Comparison of ENCODE assay signal across 15 cellular contexts in the genomic region with DNA sequence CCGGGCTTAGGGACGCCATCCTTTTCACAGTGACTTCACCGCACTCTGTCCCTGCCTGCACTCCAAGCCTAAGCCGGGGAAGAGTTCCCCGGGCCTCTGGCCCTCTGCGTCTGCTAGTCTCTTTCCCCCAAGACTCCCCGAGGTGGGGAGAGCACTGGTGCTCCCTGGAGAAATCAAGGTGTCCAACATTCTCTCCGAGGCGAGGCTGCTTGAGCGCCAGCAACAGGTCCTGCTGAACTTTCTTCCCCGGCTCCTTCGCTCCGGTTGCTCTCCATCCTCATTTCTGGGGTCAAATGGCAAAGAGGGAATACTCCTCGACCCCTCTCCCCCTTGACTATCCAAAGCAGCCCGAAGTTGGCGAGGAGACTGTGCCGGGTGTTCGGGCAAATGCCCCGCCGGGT. TPM values are rescaled to one million over a fixed set of nuclear protein-coding genes. Genes with fewer than 3 reads are reported as not detected.
DNase-seq lines count a peak whose midpoint lies in the region; FAIRE-seq and TF ChIP-seq lines count a peak whose summit lies in the region.
"Had no signal": no experiment of that assay in that cellular context is flagged by ENCODE, and none has a peak within 500 bp of the region (broad histone marks: within the 10 kb centered on the region; RNA-seq: fewer than 3 reads in every experiment).

No MANE protein-coding gene starts in this region.

- no peak overlapping the region for H2BK15ac ChIP-seq in H9 (ENCODE audit: low read depth, low read length)

- POLR2A ChIA-PET in OCI-LY7 (lab: Charles Lee) = no interaction called here
- POLR2A ChIA-PET in activated CD4-positive, alpha-beta memory T cell treated with anti-CD3 and anti-CD28 coated beads, Interleukin-2, amount 10 ng/mL, durations not matched to agents 7 days and 5 days (lab: Charles Lee) = no interaction called here

- intact Hi-C loops in colonic mucosa (cut with DNase I) = loop anchor here (5.0 to 10.0 kb wide), 2 partner anchors 878 to 1395 kb away; no protein-coding TSS in a partner anchor
- intact Hi-C loops in kidney (cut with DNase I) = no loop called here
- intact Hi-C loops in OCI-LY7 (cut with micrococcal nuclease; ENCODE audit: unreplicated experiment) = no loop called here

- H4K5ac ChIP-seq in H9 (ENCODE audit: insufficient read length, low read depth, low read length) = no peak overlapping the region

- H3K23ac ChIP-seq in H9 (ENCODE audit: insufficient read length, low read depth, low read length) = no peak overlapping the region

- no peaks in the 10 kb centered on the region for H3K79me2 ChIP-seq in H9 (ENCODE audit: insufficient read depth, low read length)
- no peaks in the 10 kb centered on the region for H3K79me2 ChIP-seq in smooth muscle cell (ENCODE audit: low read depth)
- no peaks in the 10 kb centered on the region for H3K79me2 ChIP-seq in OCI-LY7 (ENCODE audit: insufficient read depth, low read depth, low read length)

- H3K14ac ChIP-seq in H9 (ENCODE audit: insufficient read depth, low read length) = no peak overlapping the region

- TF ChIP-seq CTCF in H9 (conservative IDR thresholded peaks at IDR 0.05) (no peak), colonic mucosa (IDR thresholded peaks at IDR 0.05) (no peak), kidney (IDR thresholded peaks at IDR 0.05; ENCODE audit: borderline replicate concordance, extremely low read depth, insufficient read depth) (no peak), smooth muscle cell (IDR thresholded peaks at IDR 0.05; ENCODE audit: borderline replicate concordance, insufficient read depth, poor library complexity, severe bottlenecking) (no peak), OCI-LY7 (conservative IDR thresholded peaks at IDR 0.05; ENCODE audit: low read length) (no peak)

- no peak overlapping the region for H3K18ac ChIP-seq in H9 (ENCODE audit: insufficient read length, low read depth, low read length)

- H3K9me3 Mint-ChIP-seq in H9 = peaks cover 2 to 7% of the 10 kb centered on the region in 2 experiments; a peak in 3 of 5 replicates
- H3K9me3 Mint-ChIP-seq in activated CD4-positive, alpha-beta memory T cell treated with anti-CD3 and anti-CD28 coated beads, Interleukin-2, amount 10 ng/mL, durations not matched to agents 7 days and 5 days = no peaks in the 10 kb centered on the region
- H3K9me3 Mint-ChIP-seq: T-helper 2 cell treated with Interferon-gamma antibody and Interleukin-4, amounts not matched to agents 5 μg/mL and 100 μg/mL, for 36 hours had no signal

- peak overlapping the region; percentile 19 for H3K4me2 ChIP-seq in H9 (ENCODE audit: insufficient read depth, insufficient read length, low read length)
- peak overlapping the region; percentile 85 for H3K4me2 ChIP-seq in smooth muscle cell
- H3K4me2 ChIP-seq in OCI-LY7 (ENCODE audit: low read length) = no peak overlapping the region
- H3K4me2 ChIP-seq: BLaER1 had no signal

- no peak overlapping the region for H4K8ac ChIP-seq in H9 (replicated peaks; ENCODE audit: insufficient read length, low read depth, low read length)

- H3K9me2 ChIP-seq in OCI-LY7 (ENCODE audit: insufficient read depth, low read length) = no peaks in the 10 kb centered on the region

- no peaks in the 10 kb centered on the region for H3K79me1 ChIP-seq in H9 (ENCODE audit: insufficient read depth, low read depth, low read length, poor library complexity, severe bottlenecking)

- no peak overlapping the region for H2BK12ac ChIP-seq in H9 (ENCODE audit: insufficient read length, low read depth, low read length)

- no peak overlapping the region for H3K27ac Mint-ChIP-seq in H9
- no peak overlapping the region for H3K27ac Mint-ChIP-seq in activated CD4-positive, alpha-beta memory T cell treated with anti-CD3 and anti-CD28 coated beads, Interleukin-2, amount 10 ng/mL, durations not matched to agents 7 days and 5 days
- H3K27ac Mint-ChIP-seq: effector memory CD8-positive, alpha-beta T cell; IgD-negative memory B cell; T-helper 2 cell treated with Interferon-gamma antibody and Interleukin-4, amounts not matched to agents 5 μg/mL and 100 μg/mL, for 36 hours had no signal

- no peak overlapping the region for H3K27ac ChIP-seq in H9 (ENCODE audit: insufficient read length, low read depth, low read length)
- no peak overlapping the region for H3K27ac ChIP-seq in colonic mucosa
- H3K27ac ChIP-seq in kidney (ENCODE audit: low read depth in 2 of 2, low read length in 2 of 2) = peak overlapping the region; percentile 75 to 85
- no peak overlapping the region for H3K27ac ChIP-seq in smooth muscle cell (ENCODE audit: low read depth)
- no peak overlapping the region for H3K27ac ChIP-seq in OCI-LY7 (ENCODE audit: low read depth, low read length, poor library complexity, severe bottlenecking)
- H3K27ac ChIP-seq: BLaER1 had no signal

- H3K36me3 Mint-ChIP-seq in H9 (ENCODE audit: insufficient read depth in 1 of 3, low read depth in 3 of 3) = peaks cover 0 to 2% (median 0%) of the 10 kb centered on the region in 3 experiments; a peak in 2 of 7 replicates
- H3K36me3 Mint-ChIP-seq in activated CD4-positive, alpha-beta memory T cell treated with anti-CD3 and anti-CD28 coated beads, Interleukin-2, amount 10 ng/mL, durations not matched to agents 7 days and 5 days (ENCODE audit: low read depth) = peaks cover 16% of the 10 kb centered on the region

- H2BK120ac ChIP-seq in H9 (ENCODE audit: low read depth, low read length, poor library complexity, severe bottlenecking) = no peak overlapping the region

- DNase-seq in H9 (peak; percentile 30), colonic mucosa (no peak), kidney (no peak), smooth muscle cell (lab: John Stamatoyannopoulos, UW; ENCODE audit: unreplicated experiment) (no peak), OCI-LY7 (ENCODE audit: low spot score) (no peak), dermis blood vessel endothelial cell (no peak), frontal cortex (ENCODE audit: low spot score in 2 of 2) (no peak)
- DNase-seq in activated CD4-positive, alpha-beta memory T cell treated with anti-CD3 and anti-CD28 coated beads, Interleukin-2, amount 10 ng/mL, durations not matched to agents 7 days and 5 days = no peak
- DNase-seq: activated CD4-positive, alpha-beta T cell treated with anti-CD3 and anti-CD28 coated beads, Interleukin-2, amount 50 U/mL, for 1 hour; effector memory CD8-positive, alpha-beta T cell; NCI-H1105 treated with DMSO at 0.1 percent for 48 hours; NCI-H524 treated with DMSO at 0.1 percent for 48 hours had no signal

- H3K9ac ChIP-seq in H9 (ENCODE audit: extremely low read depth, insufficient read length, low read length) (no peak overlapping the region), colonic mucosa (ENCODE audit: low read depth in 2 of 2, low read length in 2 of 2) (peak overlapping the region in 1 of 2 donors; percentile 26), kidney (ENCODE audit: low read length in 2 of 2) (peak overlapping the region in 1 of 2 donors; percentile 66), smooth muscle cell (ENCODE audit: low read depth) (no peak overlapping the region)
- H3K9ac ChIP-seq: BLaER1 had no signal

- H2AK5ac ChIP-seq in H9 (ENCODE audit: insufficient read length, low read length) = no peak overlapping the region

- H2AFZ ChIP-seq in H9 (ENCODE audit: low read length) = no peak overlapping the region
- H2AFZ ChIP-seq in smooth muscle cell (ENCODE audit: low read depth) = no peak overlapping the region
- H2AFZ ChIP-seq in OCI-LY7 (ENCODE audit: low read length) = no peak overlapping the region

- no peaks in the 10 kb centered on the region for H3K36me3 ChIP-seq in colonic mucosa
- H3K36me3 ChIP-seq in kidney (ENCODE audit: control insufficient read depth in 1 of 2, insufficient read depth in 2 of 2, low read length in 2 of 2) = no peaks in the 10 kb centered on the region
- no peaks in the 10 kb centered on the region for H3K36me3 ChIP-seq in smooth muscle cell (ENCODE audit: low read depth)
- H3K36me3 ChIP-seq in OCI-LY7 (ENCODE audit: insufficient read depth, low read length) = no peaks in the 10 kb centered on the region
- H3K36me3 ChIP-seq: BLaER1 had no signal

- H2BK5ac ChIP-seq in H9 (ENCODE audit: insufficient read length, low read length) = no peak overlapping the region

- no peak overlapping the region for H3K56ac ChIP-seq in H9 (ENCODE audit: insufficient read length, low read depth, low read length)

- H3K27me3 ChIP-seq in H9 (ENCODE audit: insufficient read depth, low read length) (peaks cover 97% of the 10 kb centered on the region), colonic mucosa (peaks cover 55% of the 10 kb centered on the region), smooth muscle cell (ENCODE audit: low read depth) (peaks cover 96% of the 10 kb centered on the region)

- no peak overlapping the region for H3K4ac ChIP-seq in H9 (ENCODE audit: low read depth, low read length)

- H3K4me3 ChIP-seq in colonic mucosa (peak overlapping the region; percentile 16), kidney (ENCODE audit: low read length in 2 of 2) (peak overlapping the region; percentile 17 to 64), smooth muscle cell (no peak overlapping the region), OCI-LY7 (ENCODE audit: low read depth, low read length, poor library complexity, severe bottlenecking) (no peak overlapping the region)

- H3T11ph ChIP-seq in H9 (ENCODE audit: low read length) = no peak overlapping the region

- no peaks in the 10 kb centered on the region for H3K27me3 Mint-ChIP-seq in H9 (ENCODE audit: low read depth)
- peaks cover 71% of the 10 kb centered on the region for H3K27me3 Mint-ChIP-seq in activated CD4-positive, alpha-beta memory T cell treated with anti-CD3 and anti-CD28 coated beads, Interleukin-2, amount 10 ng/mL, durations not matched to agents 7 days and 5 days

- H3K9me3 ChIP-seq in H9 (ENCODE audit: control insufficient read depth, low read depth, low read length) (no peaks in the 10 kb centered on the region), colonic mucosa (no peaks in the 10 kb centered on the region), kidney (ENCODE audit: control insufficient read depth in 1 of 2, low read length in 2 of 2) (no peaks in the 10 kb centered on the region), smooth muscle cell (replicated peaks; ENCODE audit: low read depth) (no peaks in the 10 kb centered on the region), OCI-LY7 (ENCODE audit: low read length) (no peaks in the 10 kb centered on the region)
- H3K9me3 ChIP-seq: BLaER1 had no signal

- no peak for FAIRE-seq in kidney (lab: Jason Lieb, UNC)
- no peak for FAIRE-seq in frontal cortex (lab: Jason Lieb, UNC)

- peak overlapping the region in 1 of 2 experiments; percentile 61; a peak in 3 of 5 replicates for H3K4me3 Mint-ChIP-seq in H9
- no peak overlapping the region for H3K4me3 Mint-ChIP-seq in activated CD4-positive, alpha-beta memory T cell treated with anti-CD3 and anti-CD28 coated beads, Interleukin-2, amount 10 ng/mL, durations not matched to agents 7 days and 5 days
- H3K4me3 Mint-ChIP-seq: T-helper 2 cell treated with Interferon-gamma antibody and Interleukin-4, amounts not matched to agents 5 μg/mL and 100 μg/mL, for 36 hours had no signal

- 0 out of 2 replicates have a peak, but pooled peaks cover 2% of the 10 kb centered on the region for H3K4me1 ChIP-seq in H9 (ENCODE audit: insufficient read depth, low read length)
- peaks cover 4% of the 10 kb centered on the region for H3K4me1 ChIP-seq in colonic mucosa
- H3K4me1 ChIP-seq in kidney (ENCODE audit: control insufficient read depth in 1 of 2, insufficient read depth in 1 of 2, low read depth in 1 of 2, low read length in 2 of 2) = peaks cover 0 to 3% of the 10 kb centered on the region in 2 donors
- H3K4me1 ChIP-seq in smooth muscle cell (ENCODE audit: low read depth) = peaks cover 75% of the 10 kb centered on the region
- H3K4me1 ChIP-seq in OCI-LY7 (ENCODE audit: insufficient read depth, low read length, poor library complexity, severe bottlenecking) = no peaks in the 10 kb centered on the region

- no peak overlapping the region for H2BK20ac ChIP-seq in H9 (ENCODE audit: low read depth, low read length, poor library complexity, severe bottlenecking)

- no TSS peak for BruUV-seq in OCI-LY7 (replicated peaks; lab: Mats Ljungman, UMichigan)

- no peak overlapping the region for H4K91ac ChIP-seq in H9 (ENCODE audit: insufficient read length, low read depth, low read length)

- H3K4me1 Mint-ChIP-seq in H9 = peaks cover 20 to 58% of the 10 kb centered on the region in 2 experiments
- H3K4me1 Mint-ChIP-seq in activated CD4-positive, alpha-beta memory T cell treated with anti-CD3 and anti-CD28 coated beads, Interleukin-2, amount 10 ng/mL, durations not matched to agents 7 days and 5 days = peaks cover 24% of the 10 kb centered on the region

- WGBS in H9 (ENCODE audit: extremely low coverage, insufficient read length, low lambda C conversion rate) = no CpG with 5 or more reads among the region's 20 CpGs
- WGBS in smooth muscle cell (ENCODE audit: low lambda C conversion rate) = 8% methylated on average over 20 of the region's 20 CpGs

- peaks cover 8% of the 10 kb centered on the region for H3K23me2 ChIP-seq in H9 (ENCODE audit: insufficient read length, low read depth, low read length, poor library complexity, severe bottlenecking)

- H4K20me1 ChIP-seq in H9 (ENCODE audit: control insufficient read depth, insufficient read depth, insufficient read length) (no peaks in the 10 kb centered on the region), smooth muscle cell (ENCODE audit: low read depth) (no peaks in the 10 kb centered on the region), OCI-LY7 (ENCODE audit: insufficient read depth, low read length) (no peaks in the 10 kb centered on the region)

- no peaks in the 10 kb centered on the region for H3F3A ChIP-seq in smooth muscle cell (ENCODE audit: low read depth)

- CTCF ChIA-PET in OCI-LY7 (lab: Charles Lee; ENCODE audit: unreplicated experiment) = no interaction called here
- CTCF ChIA-PET in activated CD4-positive, alpha-beta memory T cell treated with anti-CD3 and anti-CD28 coated beads, Interleukin-2, amount 10 ng/mL, durations not matched to agents 7 days and 5 days (lab: Charles Lee) = no interaction called here

RNA-seq across cellular contexts. Expression of a gene that starts 28.9 kb away (rescaled TPM):
- total RNA-seq in H9 (2021) = 0.24 TPM in 1 of 2 replicates, not detected in the other
- 10 to 100 TPM; 25.7 to 35.0 TPM for total RNA-seq in colonic mucosa
- 191 TPM for total RNA-seq in kidney
- 42.5 TPM for polyA plus RNA-seq in kidney (ENCODE audit: insufficient read depth, low read depth, low replicate concordance)
- 4.5 and 9.8 TPM in 2 replicates for total RNA-seq in smooth muscle cell
- 4.7 and 11.3 TPM in 2 replicates for polyA plus RNA-seq in smooth muscle cell
- total RNA-seq in OCI-LY7 (2014; rRNA removed; shearing (Covaris generic)) = not detected in 2 replicates
- not detected in 2 replicates for total RNA-seq in OCI-LY7 (2022)
- total RNA-seq in dermis blood vessel endothelial cell = 14.0 and 36.6 TPM in 2 replicates
- not detected for total RNA-seq in activated CD4-positive, alpha-beta memory T cell treated with anti-CD3 and anti-CD28 coated beads, Interleukin-2, amount 10 ng/mL, durations not matched to agents 7 days and 5 days
- 4.9 TPM for total RNA-seq in frontal cortex
- polyA plus RNA-seq: IgD-negative memory B cell had no signal

Comparison
In these comparisons a context has a peak if more than half of its experiments do, and no peak if none do; other contexts are left out.
1. H3K27ac ChIP-seq: peak in kidney (2 of 2); none in H9 (single experiment), colonic mucosa (single experiment), smooth muscle cell (single experiment) and OCI-LY7 (single experiment).
2. H3K4me3 ChIP-seq: peak in colonic mucosa (single experiment) and kidney (2 of 2); none in smooth muscle cell (single experiment) and OCI-LY7 (single experiment).